12 cellular contexts compared by ENCODE assay signal in the genomic region with DNA sequence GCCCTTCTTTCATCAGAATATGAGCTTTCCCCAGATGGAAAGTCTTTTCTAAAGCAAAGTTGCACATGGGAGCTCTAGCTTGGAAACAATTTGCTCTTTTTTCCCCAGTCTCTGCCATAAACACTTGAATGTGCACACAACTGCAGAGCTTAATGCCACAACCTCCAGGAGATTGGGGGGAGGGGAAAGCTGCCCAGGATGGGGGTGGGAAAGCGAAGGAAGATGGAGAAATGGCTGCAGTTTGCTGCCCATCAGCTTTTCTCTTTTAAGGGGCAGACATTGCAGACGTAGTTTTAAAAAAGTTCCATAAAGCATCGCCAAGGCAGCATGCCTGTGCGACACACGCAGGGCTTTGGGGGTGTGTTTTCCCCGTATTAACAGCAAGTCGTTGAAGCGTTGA. TPM values are rescaled to one million over a fixed set of nuclear protein-coding genes. Genes with fewer than 3 reads are reported as not detected.
DNase-seq lines count a peak whose midpoint lies in the region; ATAC-seq, FAIRE-seq and TF ChIP-seq lines count a peak whose summit lies in the region.
"Had no signal": no experiment of that assay in that cellular context is flagged by ENCODE, and none has a peak within 500 bp of the region (broad histone marks: within the 10 kb centered on the region; RNA-seq: fewer than 3 reads in every experiment).

No MANE protein-coding gene starts in this region.

- ATAC-seq in GM21619 (IDR thresholded peaks at IDR 0.05; ENCODE audit: unreplicated experiment) (no peak), GM21515 (IDR thresholded peaks at IDR 0.05; ENCODE audit: unreplicated experiment) (no peak)
- no peak for ATAC-seq in activated naive CD4-positive, alpha-beta T cell treated with anti-CD3 and anti-CD28 coated beads, Interleukin-2, amount 50 U/mL, for 72 hours
- ATAC-seq: activated T-helper 17 cell treated with anti-CD3 and anti-CD28 coated beads, Interleukin-2, amount 50 U/mL, for 72 hours; right lobe of liver had no signal

- peak overlapping the region; percentile 47 for H3K4me2 ChIP-seq in GM23248 (ENCODE audit: unreplicated experiment)
- H3K4me2 ChIP-seq in astrocyte (ENCODE audit: low read length) = peak overlapping the region; percentile 81

- peaks cover 13% of the 10 kb centered on the region for H3K27me3 Mint-ChIP-seq in astrocyte (ENCODE audit: low read depth, unreplicated experiment)
- H3K27me3 Mint-ChIP-seq: activated T-helper 17 cell treated with anti-CD3 and anti-CD28 coated beads, Interleukin-2, amount 50 U/mL, for 72 hours had no signal

- in situ Hi-C loops in GM23248 (cut with MboI) = no loop called here

- H2AFZ ChIP-seq in GM23248 = no peak overlapping the region
- no peak overlapping the region for H2AFZ ChIP-seq in astrocyte (ENCODE audit: low read depth, low read length)

- no peaks in the 10 kb centered on the region for H3K9me2 ChIP-seq in GM23248 (ENCODE audit: insufficient read depth)

- no peaks in the 10 kb centered on the region for H3K9me3 Mint-ChIP-seq in astrocyte (ENCODE audit: unreplicated experiment)
- H3K9me3 Mint-ChIP-seq in activated naive CD4-positive, alpha-beta T cell treated with anti-CD3 and anti-CD28 coated beads, Interleukin-2, amount 50 U/mL, for 72 hours = no peaks in the 10 kb centered on the region
- H3K9me3 Mint-ChIP-seq: activated T-helper 17 cell treated with anti-CD3 and anti-CD28 coated beads, Interleukin-2, amount 50 U/mL, for 72 hours; H9 had no signal

- H4K20me1 ChIP-seq in GM23248 (ENCODE audit: insufficient read depth) (no peaks in the 10 kb centered on the region), astrocyte (ENCODE audit: insufficient read depth, low read length) (peaks cover 34% of the 10 kb centered on the region)

- H3K36me3 ChIP-seq in GM23248 (ENCODE audit: low read depth) (no peaks in the 10 kb centered on the region), astrocyte (ENCODE audit: insufficient read depth, low read length) (no peaks in the 10 kb centered on the region), iPS-18a (ENCODE audit: control insufficient read depth, low read depth, low read length) (no peaks in the 10 kb centered on the region)
- H3K36me3 ChIP-seq: right lobe of liver had no signal

- H3K27ac ChIP-seq in GM23248 (no peak overlapping the region), astrocyte (ENCODE audit: low read depth, low read length) (peak overlapping the region; percentile 0), iPS-18a (ENCODE audit: low read length) (no peak overlapping the region), skin epidermis (peak overlapping the region in 14 of 21 experiments; percentile 4 to 92 (median 68))
- H3K27ac ChIP-seq: right lobe of liver had no signal

- peaks cover 31% of the 10 kb centered on the region for H3K4me1 Mint-ChIP-seq in astrocyte (ENCODE audit: low read depth, unreplicated experiment)
- H3K4me1 Mint-ChIP-seq: activated T-helper 17 cell treated with anti-CD3 and anti-CD28 coated beads, Interleukin-2, amount 50 U/mL, for 72 hours had no signal

- H3K4me3 ChIP-seq in GM23248 (peak overlapping the region; percentile 61), astrocyte (ENCODE audit: insufficient read depth, low read depth, low read length) (peak overlapping the region; percentile 55), iPS-18a (ENCODE audit: low read length) (peak overlapping the region; percentile 51), skin epidermis (peak overlapping the region; percentile 9 to 48 (median 33))

- TF ChIP-seq CTCF in astrocyte (IDR thresholded peaks at IDR 0.05; ENCODE audit: insufficient read depth, low read depth, low read length) = no peak

- H3K4me3 Mint-ChIP-seq in astrocyte (ENCODE audit: unreplicated experiment) = peak overlapping the region; percentile 96
- H3K4me3 Mint-ChIP-seq: activated T-helper 17 cell treated with anti-CD3 and anti-CD28 coated beads, Interleukin-2, amount 50 U/mL, for 72 hours had no signal

- H3F3A ChIP-seq in GM23248 (ENCODE audit: insufficient read depth) = peaks cover 12% of the 10 kb centered on the region; the same call in 1 of the 2 replicates

- no peaks in the 10 kb centered on the region for H3K79me2 ChIP-seq in GM23248 (ENCODE audit: insufficient read depth)
- H3K79me2 ChIP-seq in astrocyte (ENCODE audit: insufficient read depth, low read length) = peaks cover 59% of the 10 kb centered on the region

- H3K27me3 ChIP-seq in GM23248 (replicated peaks; ENCODE audit: insufficient read depth) = peaks cover 61% of the 10 kb centered on the region
- H3K27me3 ChIP-seq in astrocyte (ENCODE audit: insufficient read depth, low read length) = peaks cover 36% of the 10 kb centered on the region
- peaks cover 49% of the 10 kb centered on the region for H3K27me3 ChIP-seq in iPS-18a (ENCODE audit: control insufficient read depth, insufficient read depth, low read length)
- H3K27me3 ChIP-seq: right lobe of liver had no signal

- H3K4me1 ChIP-seq in GM23248 (ENCODE audit: insufficient read depth) (peaks cover 4% of the 10 kb centered on the region; the same call in 1 of the 2 replicates), astrocyte (ENCODE audit: insufficient read depth, low read length) (peaks cover 5% of the 10 kb centered on the region), iPS-18a (ENCODE audit: control insufficient read depth, low read depth, low read length) (peaks cover 46% of the 10 kb centered on the region)

- H3K27ac Mint-ChIP-seq in astrocyte (ENCODE audit: unreplicated experiment) = no peak overlapping the region
- H3K27ac Mint-ChIP-seq in activated naive CD4-positive, alpha-beta T cell treated with anti-CD3 and anti-CD28 coated beads, Interleukin-2, amount 50 U/mL, for 72 hours = no peak overlapping the region
- H3K27ac Mint-ChIP-seq: activated T-helper 17 cell treated with anti-CD3 and anti-CD28 coated beads, Interleukin-2, amount 50 U/mL, for 72 hours; H9 had no signal

- DNase-seq in GM23248 (no peak), astrocyte (ENCODE audit: low read depth) (no peak), occipital lobe (lab: John Stamatoyannopoulos, UW) (no peak)
- no peak for DNase-seq in activated naive CD4-positive, alpha-beta T cell treated with anti-CD3 and anti-CD28 coated beads, Interleukin-2, amount 50 U/mL, for 72 hours (ENCODE audit: low spot score in 2 of 2)
- DNase-seq: H9, NCI-H1048, right lobe of liver had no signal

- H3K9me3 ChIP-seq in GM23248 (ENCODE audit: low read depth) = no peaks in the 10 kb centered on the region
- H3K9me3 ChIP-seq in astrocyte (ENCODE audit: insufficient read depth, low read depth, low read length) = no peaks in the 10 kb centered on the region
- no peaks in the 10 kb centered on the region for H3K9me3 ChIP-seq in iPS-18a (ENCODE audit: control insufficient read depth, low read depth, low read length)
- H3K9me3 ChIP-seq: right lobe of liver had no signal

- FAIRE-seq in astrocyte (lab: Jason Lieb, UNC) = no peak

- peak overlapping the region; percentile 67 for H3K9ac ChIP-seq in GM23248
- H3K9ac ChIP-seq in astrocyte (ENCODE audit: low read length) = peak overlapping the region; percentile 70
- peak overlapping the region; percentile 16 for H3K9ac ChIP-seq in iPS-18a (ENCODE audit: low read length)

- WGBS in GM23248 (ENCODE audit: low coverage in 1 of 2, low lambda C conversion rate in 2 of 2, missing lambda C conversion rate in 2 of 2), 2 experiments = 17 to 18% methylated on average over 8 of the region's 8 CpGs

- peaks cover 10% of the 10 kb centered on the region for H3K36me3 Mint-ChIP-seq in astrocyte (ENCODE audit: low read depth, unreplicated experiment)
- no peaks in the 10 kb centered on the region for H3K36me3 Mint-ChIP-seq in activated naive CD4-positive, alpha-beta T cell treated with anti-CD3 and anti-CD28 coated beads, Interleukin-2, amount 50 U/mL, for 72 hours

RNA-seq across cellular contexts. Expression of gene ACKR3, which starts 1.5 kb away (rescaled TPM):
- total RNA-seq in GM23248 (2014; rRNA removed; shearing (Covaris generic)) = 6.1 and 10.1 TPM in 2 replicates
- 8.5 and 10.4 TPM in 2 replicates for polyA plus RNA-seq in GM23248 (2016; fragmentation: Nextera tagmentation; extraction: Ambion mirVana)
- 72.7 and 88.3 TPM in 2 replicates for total RNA-seq in astrocyte
- total RNA-seq in occipital lobe = 20.3 TPM
- total RNA-seq in activated naive CD4-positive, alpha-beta T cell treated with anti-CD3 and anti-CD28 coated beads, Interleukin-2, amount 50 U/mL, for 72 hours = 1 to 10 TPM in 1 of 2 donors, under 1 TPM in 1; 0.54 to 2.2 TPM

Comparison
In these comparisons a context has a peak if more than half of its experiments do, and no peak if none do; other contexts are left out.
1. H3K27ac ChIP-seq: peak in astrocyte (single experiment) and skin epidermis (14 of 21); none in GM23248 (single experiment) and iPS-18a (single experiment).
2. H3K9ac ChIP-seq: peak in every context shown above with its lines; median percentile 70 in astrocyte; 67 in GM23248; 16 in iPS-18a.
3. Peak in every context shown above with its lines, with median percentiles within 50 percentile points of each other: H3K4me3 ChIP-seq.